Comparison of ENCODE assay signal across 20 cellular contexts in the genomic region with DNA sequence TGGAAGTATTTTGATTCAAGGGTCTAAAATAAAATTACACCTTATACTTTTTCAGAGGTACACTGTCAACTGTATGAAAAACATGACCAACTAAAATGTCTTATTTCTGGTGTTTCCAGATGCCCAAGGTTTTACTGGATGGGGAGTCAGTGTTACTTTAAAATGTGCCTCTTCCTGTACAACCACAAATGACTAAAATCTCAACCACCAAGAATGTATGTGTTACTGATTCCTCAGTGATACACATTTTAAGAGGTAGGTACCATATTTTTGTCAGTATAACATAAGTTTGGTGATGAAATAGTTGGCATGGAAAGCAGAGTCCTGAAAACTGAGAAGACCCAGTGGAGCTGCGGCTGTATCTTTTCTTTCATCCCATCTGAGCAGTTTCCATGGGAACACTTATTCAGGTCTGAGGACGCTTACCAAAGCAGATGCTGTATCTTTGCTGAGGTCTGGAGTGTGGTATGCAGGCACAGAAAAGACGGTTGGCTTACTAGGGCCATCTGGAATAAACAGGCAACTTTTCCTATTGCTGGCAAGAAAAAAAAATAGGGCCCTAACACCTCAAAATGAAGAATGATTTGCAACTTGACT. TPM values are rescaled to one million over a fixed set of nuclear protein-coding genes. Genes with fewer than 3 reads are reported as not detected.
DNase-seq lines count a peak whose midpoint lies in the region; ATAC-seq, FAIRE-seq and TF ChIP-seq lines count a peak whose summit lies in the region.
"Had no signal": no experiment of that assay in that cellular context is flagged by ENCODE, and none has a peak within 500 bp of the region (broad histone marks: within the 10 kb centered on the region; RNA-seq: fewer than 3 reads in every experiment).

No MANE protein-coding gene starts in this region.

- no peak overlapping the region for H3K4me3 ChIP-seq in CD4-positive, CD25-positive, alpha-beta regulatory T cell (ENCODE audit: low read depth, low read length)
- H3K4me3 ChIP-seq in vagina: no peak overlapping the region
- H3K4me3 ChIP-seq: skin epidermis, tibial artery had no signal

- H3K4me3 Mint-ChIP-seq in CD4-positive, CD25-positive, alpha-beta regulatory T cell: no peak overlapping the region
- H3K4me3 Mint-ChIP-seq: B cell had no signal

- no peaks in the 10 kb centered on the region for H3K36me3 ChIP-seq in CD4-positive, CD25-positive, alpha-beta regulatory T cell (ENCODE audit: control insufficient read depth, insufficient read depth, low read length)
- peaks cover 0 to 7% of the 10 kb centered on the region in 2 donors for H3K36me3 ChIP-seq in vagina

- no peak for TF ChIP-seq POLR2A in vagina (IDR thresholded peaks at IDR 0.05)

- no peaks in the 10 kb centered on the region for H3K36me3 Mint-ChIP-seq in CD4-positive, CD25-positive, alpha-beta regulatory T cell

- no peak overlapping the region for H3K27ac ChIP-seq in CD4-positive, CD25-positive, alpha-beta regulatory T cell (ENCODE audit: insufficient read depth, low read length, poor library complexity, severe bottlenecking)
- no peak overlapping the region for H3K27ac ChIP-seq in vagina
- H3K27ac ChIP-seq: KMS-11, parathyroid adenoma, tibial artery had no signal

- DNase-seq in CD4-positive, CD25-positive, alpha-beta regulatory T cell: peak in 1 of 3 donors; percentile 37
- DNase-seq in GM18507 (ENCODE audit: extremely low spot score, insufficient read length, low read depth): no peak
- DNase-seq in NCI-H524 treated with DMSO at 0.1 percent for 48 hours (lab: John Stamatoyannopoulos, UW): peak; percentile 87
- peak; percentile 12 for DNase-seq in fibroblast of the conjunctiva (ENCODE audit: low read depth)
- no peak for DNase-seq in vagina (ENCODE audit: extremely low spot score in 2 of 2)
- DNase-seq in NCI-H748 treated with DMSO at 0.1 percent for 48 hours (lab: John Stamatoyannopoulos, UW): no peak
- no peak for DNase-seq in GF-D8 (lab: John Stamatoyannopoulos, UW)
- DNase-seq: aorta; left ventricle myocardium superior; NCI-H1436 treated with DMSO at 0.1 percent for 48 hours; PC-3; stimulated activated CD4-positive, alpha-beta T cell treated with anti-CD3 and anti-CD28 coated beads, Interleukin-4, amount 100 ng/mL, for 4 hours; tibial artery had no signal

- peaks cover 4 to 29% (median 18%) of the 10 kb centered on the region in 4 donors for H3K4me1 Mint-ChIP-seq in CD4-positive, CD25-positive, alpha-beta regulatory T cell

- ATAC-seq in CD4-positive, CD25-positive, alpha-beta regulatory T cell (ENCODE audit: low read depth in 2 of 2): no peak
- ATAC-seq in GM18868 (IDR thresholded peaks at IDR 0.05; ENCODE audit: unreplicated experiment): no peak
- ATAC-seq: left ventricle myocardium superior, PC-3 had no signal

- H3K27ac Mint-ChIP-seq in CD4-positive, CD25-positive, alpha-beta regulatory T cell: peak overlapping the region in 2 of 3 donors; percentile 15 to 64
- H3K27ac Mint-ChIP-seq: B cell had no signal

- intact Hi-C loops in vagina (cut with DNase I): no loop called here

- peak; percentile 36 for FAIRE-seq in GM18507 (lab: Jason Lieb, UNC)
- FAIRE-seq: frontal cortex had no signal

- peaks cover 0 to 1% (median 0%) of the 10 kb centered on the region in 7 donors for H3K9me3 Mint-ChIP-seq in CD4-positive, CD25-positive, alpha-beta regulatory T cell
- H3K9me3 Mint-ChIP-seq: activated T-helper 2 cell treated with anti-CD3 and anti-CD28 coated beads, Interferon-gamma antibody, Interleukin-2, Interleukin-4, amounts not matched to agents 10 μg/mL and 5 μg/mL and 100 μg/mL, durations not matched to agents 14 hours and 24 hours and 36 hours had no signal

- peaks cover 18% of the 10 kb centered on the region for H3K4me1 ChIP-seq in CD4-positive, CD25-positive, alpha-beta regulatory T cell (ENCODE audit: control insufficient read depth, insufficient read depth, low read length, poor library complexity, severe bottlenecking)
- H3K4me1 ChIP-seq in vagina: no peaks in the 10 kb centered on the region
- H3K4me1 ChIP-seq: parathyroid adenoma, tibial artery had no signal

- no peaks in the 10 kb centered on the region for H3K9me3 ChIP-seq in CD4-positive, CD25-positive, alpha-beta regulatory T cell (ENCODE audit: control insufficient read depth in 2 of 2, low read length in 2 of 2)
- no peaks in the 10 kb centered on the region for H3K9me3 ChIP-seq in vagina
- H3K9me3 ChIP-seq: tibial artery had no signal

- TF ChIP-seq CTCF in vagina (IDR thresholded peaks at IDR 0.05): no peak

- H3K27me3 Mint-ChIP-seq in CD4-positive, CD25-positive, alpha-beta regulatory T cell: peaks cover 1% of the 10 kb centered on the region

- peaks cover 2% of the 10 kb centered on the region for H3K27me3 ChIP-seq in CD4-positive, CD25-positive, alpha-beta regulatory T cell (ENCODE audit: control insufficient read depth, insufficient read depth, low read length)
- no peaks in the 10 kb centered on the region for H3K27me3 ChIP-seq in vagina
- H3K27me3 ChIP-seq: tibial artery had no signal

RNA-seq across cellular contexts. Expression of a gene that starts 21.2 kb away (rescaled TPM):
- not detected for total RNA-seq in CD4-positive, CD25-positive, alpha-beta regulatory T cell
- not detected for polyA plus RNA-seq in CD4-positive, CD25-positive, alpha-beta regulatory T cell
- 3.7 TPM for total RNA-seq in vagina
- total RNA-seq: activated T-helper 2 cell treated with anti-CD3 and anti-CD28 coated beads, Interferon-gamma antibody, Interleukin-2, Interleukin-4, amounts not matched to agents 10 μg/mL and 5 μg/mL and 100 μg/mL, durations not matched to agents 14 hours and 24 hours and 36 hours; aorta; left ventricle myocardium superior had no signal
- polyA plus RNA-seq: aorta had no signal

Comparison
In these comparisons a context has a peak if more than half of its experiments do, and no peak if none do; other contexts are left out.
1. DNase-seq: peak in NCI-H524 treated with DMSO at 0.1 percent for 48 hours (single experiment) and fibroblast of the conjunctiva (single experiment); none in GM18507 (single experiment), vagina (0 of 2), NCI-H748 treated with DMSO at 0.1 percent for 48 hours (single experiment) and GF-D8 (single experiment).